ENCODE assay signal across 24 cellular contexts in the genomic region with DNA sequence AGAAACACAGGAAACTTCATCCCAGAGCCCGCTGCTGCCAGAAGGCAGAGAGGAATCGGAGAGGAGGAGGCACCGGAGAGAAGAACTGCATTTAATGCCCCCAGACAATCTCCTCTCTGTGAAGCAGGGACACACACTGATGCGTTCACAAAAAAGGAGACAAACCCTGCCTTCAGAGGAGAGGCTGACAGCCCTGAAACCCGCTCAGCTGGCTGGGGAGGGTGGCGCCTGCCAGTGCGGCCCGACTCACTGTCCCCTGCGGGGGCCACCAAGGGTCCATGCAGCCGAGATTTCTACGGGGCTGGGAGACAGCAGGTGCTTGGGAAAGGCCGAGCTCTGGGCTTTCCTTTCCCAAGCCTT. TPM values are rescaled to one million over a fixed set of nuclear protein-coding genes. Genes with fewer than 3 reads are reported as not detected.
DNase-seq lines count a peak whose midpoint lies in the region; ATAC-seq and TF ChIP-seq lines count a peak whose summit lies in the region.
"Had no signal": no experiment of that assay in that cellular context is flagged by ENCODE, and none has a peak within 500 bp of the region (broad histone marks: within the 10 kb centered on the region; RNA-seq: fewer than 3 reads in every experiment).

No MANE protein-coding gene starts in this region.

- H3K4me3 ChIP-seq in psoas muscle: no peak overlapping the region
- H3K4me3 ChIP-seq: BLaER1 treated with 17β-estradiol and CSF1 and Interleukin-3, amounts not matched to agents 10 nM and 100 nM; GM12878; GM23248 had no signal

- intact Hi-C loops in head of caudate nucleus (cut with DNase I) (no loop called here), psoas muscle (cut with DNase I) (no loop called here)

- WGBS in psoas muscle, 3 donors: 47 to 69% (median 56%) methylated on average over 11 to 12 of the region's 12 CpGs

- H3K27ac ChIP-seq in caudate nucleus (ENCODE audit: low read depth, low read length) (peak overlapping the region; percentile 44), psoas muscle (peak overlapping the region; percentile 31)
- H3K27ac ChIP-seq: 22Rv1; BLaER1 treated with 17β-estradiol and CSF1 and Interleukin-3, amounts not matched to agents 10 nM and 100 nM; GM23248 had no signal

- peaks cover 13% of the 10 kb centered on the region for H3K4me1 ChIP-seq in psoas muscle

- no peak for TF ChIP-seq CTCF in psoas muscle (IDR thresholded peaks at IDR 0.05)

- peak; percentile 43 for DNase-seq in Ammon's horn (ENCODE audit: low spot score)
- peak in 30 of 61 donors; percentile 9 to 64 (median 26) for DNase-seq in caudate nucleus (lab: John Stamatoyannopoulos, UW)
- DNase-seq in head of caudate nucleus: peak in 33 of 42 donors; percentile 10 to 65 (median 39)
- DNase-seq in psoas muscle: peak in 1 of 2 donors; percentile 35
- DNase-seq: BE2C; CD4-positive, alpha-beta T cell; CD8-positive, alpha-beta memory T cell; DMS 273 treated with DMSO at 0.1 percent for 48 hours; DMS79; EL; GDM1; GM23248; H7; HCEC 1CT had no signal

- ATAC-seq in psoas muscle: peak; percentile 22 to 27 (median 24)
- no peak for ATAC-seq in HG03108 (IDR thresholded peaks at IDR 0.05; ENCODE audit: unreplicated experiment)
- ATAC-seq in HG02678 (IDR thresholded peaks at IDR 0.05; ENCODE audit: unreplicated experiment): no peak
- ATAC-seq in HG03175 (IDR thresholded peaks at IDR 0.05; ENCODE audit: unreplicated experiment): no peak
- no peak for ATAC-seq in HG02973 (IDR thresholded peaks at IDR 0.05; ENCODE audit: unreplicated experiment)
- ATAC-seq: GM12878 had no signal

- no peaks in the 10 kb centered on the region for H3K27me3 ChIP-seq in psoas muscle (ENCODE audit: insufficient read depth in 3 of 3, low read length in 2 of 3)
- H3K27me3 ChIP-seq: BE2C; BLaER1 treated with 17β-estradiol and CSF1 and Interleukin-3, amounts not matched to agents 10 nM and 100 nM had no signal

- H3K36me3 ChIP-seq in psoas muscle (ENCODE audit: insufficient read depth in 1 of 2, low read depth in 1 of 2): no peaks in the 10 kb centered on the region
- H3K36me3 ChIP-seq: BLaER1 treated with 17β-estradiol and CSF1 and Interleukin-3, amounts not matched to agents 10 nM and 100 nM had no signal

- H3K9me3 ChIP-seq in psoas muscle: no peaks in the 10 kb centered on the region
- H3K9me3 ChIP-seq: BE2C; BLaER1 treated with 17β-estradiol and CSF1 and Interleukin-3, amounts not matched to agents 10 nM and 100 nM had no signal

RNA-seq across cellular contexts. Expression of gene CACNG1, which starts 21.9 kb away (rescaled TPM):
- 100 to 1,000 TPM in 1 of 4 donors, 10 to 100 TPM in 3; 36.9 to 312 (median 57.7) TPM for total RNA-seq in psoas muscle
- polyA plus RNA-seq in psoas muscle: 100 to 1,000 TPM in 2 of 3 donors, 10 to 100 TPM in 1; 20.3 to 132 (median 110) TPM
- total RNA-seq: CD4-positive, alpha-beta T cell; CD8-positive, alpha-beta memory T cell; GM12878; GM23248; H1; H7 had no signal
- polyA plus RNA-seq: AG04450; CD14-positive monocyte; CD8-positive, alpha-beta memory T cell; GM12878; GM23248; H1 had no signal

RNA-seq across cellular contexts. Expression of gene CACNG4, which starts 57.9 kb away (rescaled TPM):
- total RNA-seq in psoas muscle: not detected
- polyA plus RNA-seq in psoas muscle: under 1 TPM in 1 of 3 donors, not detected in 2; 0.03 TPM
- total RNA-seq: CD4-positive, alpha-beta T cell; CD8-positive, alpha-beta memory T cell; GM23248 had no signal
- polyA plus RNA-seq: CD14-positive monocyte; CD8-positive, alpha-beta memory T cell; GM23248 had no signal

Comparison
In these comparisons a context has a peak if more than half of its experiments do, and no peak if none do; other contexts are left out.
1. ATAC-seq: peak in psoas muscle (4 of 4); none in HG03108 (single experiment), HG02678 (single experiment), HG03175 (single experiment) and HG02973 (single experiment).